Comparison of ENCODE assay signal across 21 cellular contexts in the genomic region with DNA sequence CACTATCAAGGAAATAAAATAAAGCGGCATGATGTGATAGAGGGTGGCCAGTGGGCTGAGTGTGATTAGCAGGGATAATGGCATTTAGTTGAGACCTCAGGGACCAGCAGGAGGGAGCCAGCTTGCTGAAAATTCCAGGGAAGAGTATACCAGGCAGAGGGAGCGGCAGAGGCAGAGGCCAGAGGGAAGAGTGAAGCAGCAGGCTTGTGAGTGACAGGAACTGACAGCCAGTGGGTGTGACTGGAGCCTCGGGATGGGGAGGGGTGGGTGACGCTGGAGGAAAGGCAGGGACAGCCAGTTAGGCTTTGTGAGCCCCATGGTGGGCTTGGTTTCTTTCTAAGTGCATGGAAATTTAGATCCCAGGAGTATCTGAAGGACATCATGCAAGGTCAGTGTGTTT.
DNase-seq lines count a peak whose midpoint lies in the region; ATAC-seq and TF ChIP-seq lines count a peak whose summit lies in the region.
"Had no signal": no experiment of that assay in that cellular context is flagged by ENCODE, and none has a peak within 500 bp of the region (broad histone marks: within the 10 kb centered on the region; RNA-seq: fewer than 3 reads in every experiment).

No MANE protein-coding gene starts in this region.

- H2BK120ac ChIP-seq in neuronal stem cell (ENCODE audit: low read depth, low read length) = no peak overlapping the region

- H2BK15ac ChIP-seq in neuronal stem cell (ENCODE audit: low read length) = no peak overlapping the region

- H3K27me3 ChIP-seq in endodermal cell (ENCODE audit: control insufficient read depth, insufficient read depth, low read length, poor library complexity, severe bottlenecking) (no peaks in the 10 kb centered on the region), neuronal stem cell (ENCODE audit: control insufficient read depth in 3 of 3, insufficient read depth in 3 of 3, low read depth in 1 of 3, low read length in 3 of 3) (no peaks in the 10 kb centered on the region)
- H3K27me3 ChIP-seq: right lobe of liver, upper lobe of left lung had no signal

- H3K27me3 Mint-ChIP-seq in endodermal cell (ENCODE audit: insufficient read depth) = peaks cover 5% of the 10 kb centered on the region

- no peaks in the 10 kb centered on the region for H3K36me3 Mint-ChIP-seq in endodermal cell (ENCODE audit: low read depth)

- H3K9me3 Mint-ChIP-seq in endodermal cell = no peaks in the 10 kb centered on the region
- H3K9me3 Mint-ChIP-seq: immature natural killer cell had no signal

- H2BK5ac ChIP-seq in neuronal stem cell (ENCODE audit: low read length) = no peak overlapping the region

- H3K4me3 ChIP-seq in endodermal cell (ENCODE audit: low read length) (no peak overlapping the region), neuronal stem cell (ENCODE audit: low read length in 2 of 2) (no peak overlapping the region)
- H3K4me3 ChIP-seq: left ventricle myocardium inferior, right lobe of liver, upper lobe of left lung had no signal

- TF ChIP-seq CTCF in endodermal cell (conservative IDR thresholded peaks at IDR 0.05) = no peak

- no peak overlapping the region for H3K4me2 ChIP-seq in neuronal stem cell (ENCODE audit: insufficient read depth, low read length, poor library complexity, severe bottlenecking)

- no peaks in the 10 kb centered on the region for H3K79me1 ChIP-seq in neuronal stem cell (ENCODE audit: low read depth, low read length)

- no peak overlapping the region for H4K91ac ChIP-seq in neuronal stem cell (ENCODE audit: low read depth, low read length, poor library complexity)

- H3K4me3 Mint-ChIP-seq in endodermal cell = no peak overlapping the region
- H3K4me3 Mint-ChIP-seq: immature natural killer cell had no signal

- H3K4me1 ChIP-seq in endodermal cell (ENCODE audit: control insufficient read depth, insufficient read depth, low read length) = no peaks in the 10 kb centered on the region
- peaks cover 0 to 11% of the 10 kb centered on the region in 2 donors for H3K4me1 ChIP-seq in neuronal stem cell (ENCODE audit: control insufficient read depth in 2 of 2, insufficient read depth in 1 of 2, low read depth in 1 of 2, low read length in 2 of 2)
- H3K4me1 ChIP-seq: left ventricle myocardium inferior, right lobe of liver, upper lobe of left lung had no signal

- H3K14ac ChIP-seq in neuronal stem cell (ENCODE audit: low read length) = no peak overlapping the region

- H3K9me3 ChIP-seq in endodermal cell (ENCODE audit: control insufficient read depth, low read length) (no peaks in the 10 kb centered on the region), neuronal stem cell (replicated peaks in 1 of 2; ENCODE audit: control insufficient read depth in 2 of 2, insufficient read depth in 1 of 2, low read depth in 1 of 2, low read length in 2 of 2) (no peaks in the 10 kb centered on the region)
- H3K9me3 ChIP-seq: left ventricle myocardium inferior, right lobe of liver, upper lobe of left lung had no signal

- H4K8ac ChIP-seq in neuronal stem cell (ENCODE audit: low read depth, low read length) = no peak overlapping the region

- DNase-seq in NCI-H82 (lab: John Stamatoyannopoulos, UW) (peak; percentile 37), NCI-H82 treated with DMSO at 0.1 percent for 48 hours (lab: John Stamatoyannopoulos, UW; ENCODE audit: unreplicated experiment) (no peak), SK-N-DZ (ENCODE audit: low spot score) (peak; percentile 54), endodermal cell (peak; percentile 87), neuronal stem cell (ENCODE audit: low spot score) (no peak), SHP77 (lab: John Stamatoyannopoulos, UW) (no peak)
- DNase-seq: 8988T; cerebellar nuclear complex; GOT3; immature natural killer cell; Karpas-422; left ventricle myocardium inferior; NCI-H1694 treated with DMSO at 0.1 percent for 48 hours; NCI-H2171 treated with DMSO at 0.1 percent for 48 hours; NCI-H526 treated with DMSO at 0.1 percent for 48 hours; right lobe of liver; RPMI8226; stimulated activated CD4-positive, alpha-beta T cell treated with anti-CD3 and anti-CD28 coated beads, Interleukin-15, amount 100 ng/mL, for 24 hours; upper lobe of left lung had no signal

- no peak overlapping the region for H2AK5ac ChIP-seq in neuronal stem cell (ENCODE audit: low read depth, low read length)

- no peak overlapping the region for H3K18ac ChIP-seq in neuronal stem cell (ENCODE audit: low read length)

- ATAC-seq in GM18505 (IDR thresholded peaks at IDR 0.05; ENCODE audit: unreplicated experiment) (no peak), GM18498 (IDR thresholded peaks at IDR 0.05; ENCODE audit: unreplicated experiment) (no peak)
- ATAC-seq: right lobe of liver had no signal

- H3K27ac Mint-ChIP-seq in endodermal cell = no peak overlapping the region

- no peak for TF ChIP-seq POLR2A in GM18505 (IDR thresholded peaks at IDR 0.05; ENCODE audit: borderline replicate concordance, extremely low read depth, insufficient read depth, insufficient read length)

- peak overlapping the region; percentile 23 for H2AFZ ChIP-seq in neuronal stem cell (ENCODE audit: low read length)

- no peak overlapping the region for H3K4ac ChIP-seq in neuronal stem cell (ENCODE audit: low read length)

- no peak overlapping the region for H2BK12ac ChIP-seq in neuronal stem cell (ENCODE audit: low read length)

- H3K27ac ChIP-seq in endodermal cell (ENCODE audit: low read depth, low read length) = no peak overlapping the region
- H3K27ac ChIP-seq in neuronal stem cell (replicated peaks; ENCODE audit: low read length) = no peak overlapping the region
- H3K27ac ChIP-seq: left ventricle myocardium inferior, right lobe of liver, upper lobe of left lung had no signal

- no peak overlapping the region for H3K9ac ChIP-seq in endodermal cell (ENCODE audit: extremely low read depth, low read length, poor library complexity, severe bottlenecking)
- H3K9ac ChIP-seq in neuronal stem cell (ENCODE audit: low read depth, low read length, poor library complexity) = no peak overlapping the region

- H3K36me3 ChIP-seq in endodermal cell (ENCODE audit: control insufficient read depth, insufficient read depth, low read length) = no peaks in the 10 kb centered on the region
- no peaks in the 10 kb centered on the region for H3K36me3 ChIP-seq in neuronal stem cell (replicated peaks in 1 of 2; ENCODE audit: control insufficient read depth in 2 of 2, insufficient read depth in 2 of 2, low read length in 2 of 2)
- H3K36me3 ChIP-seq: left ventricle myocardium inferior, right lobe of liver, upper lobe of left lung had no signal

- no peak overlapping the region for H3K23ac ChIP-seq in neuronal stem cell (ENCODE audit: low read depth, low read length, poor library complexity)

- H3K4me1 Mint-ChIP-seq in endodermal cell = peaks cover 2% of the 10 kb centered on the region

- 41 to 45% methylated on average over 4 of the region's 4 CpGs for WGBS in endodermal cell (ENCODE audit: insufficient coverage in 1 of 2, insufficient read length in 1 of 2), 2 experiments
- no CpG with 5 or more reads among the region's 4 CpGs for WGBS in neuronal stem cell (ENCODE audit: extremely low coverage in 2 of 2, insufficient read length in 2 of 2, insufficient replicate concordance in 1 of 2), 2 donors

Comparison
In these comparisons a context has a peak if more than half of its experiments do, and no peak if none do; other contexts are left out.
1. DNase-seq: peak in NCI-H82 (single experiment), SK-N-DZ (single experiment) and endodermal cell (single experiment); none in NCI-H82 treated with DMSO at 0.1 percent for 48 hours (single experiment), neuronal stem cell (single experiment) and SHP77 (0 of 2).